In genomic region chr16:68563631-68564366, GRCh38 we compare ENCODE assay signal across 3 cellular contexts.
A peak's percentile ranks its signal among the peaks of the same experiment; 100 is the strongest.
TF ChIP-seq lines count a peak whose summit lies in the region.

No MANE protein-coding gene starts in this region.

TF ChIP-seq in GM23338, 12 proteins besides CTCF, POLR2A, EP300 and RAD21 (continues in another document):
- TF ChIP-seq EZH2phosphoT487 (IDR thresholded peaks at IDR 0.05; ENCODE audit: unreplicated experiment) (no peak), JUNB (IDR thresholded peaks at IDR 0.05; ENCODE audit: unreplicated experiment) (no peak), ZNF114 (CRISPR knock-in tag; IDR thresholded peaks at IDR 0.05) (no peak), CREB1 (CRISPR knock-in tag; IDR thresholded peaks at IDR 0.05; ENCODE audit: low read depth) (no peak)
- TF ChIP-seq, protein P1, sequence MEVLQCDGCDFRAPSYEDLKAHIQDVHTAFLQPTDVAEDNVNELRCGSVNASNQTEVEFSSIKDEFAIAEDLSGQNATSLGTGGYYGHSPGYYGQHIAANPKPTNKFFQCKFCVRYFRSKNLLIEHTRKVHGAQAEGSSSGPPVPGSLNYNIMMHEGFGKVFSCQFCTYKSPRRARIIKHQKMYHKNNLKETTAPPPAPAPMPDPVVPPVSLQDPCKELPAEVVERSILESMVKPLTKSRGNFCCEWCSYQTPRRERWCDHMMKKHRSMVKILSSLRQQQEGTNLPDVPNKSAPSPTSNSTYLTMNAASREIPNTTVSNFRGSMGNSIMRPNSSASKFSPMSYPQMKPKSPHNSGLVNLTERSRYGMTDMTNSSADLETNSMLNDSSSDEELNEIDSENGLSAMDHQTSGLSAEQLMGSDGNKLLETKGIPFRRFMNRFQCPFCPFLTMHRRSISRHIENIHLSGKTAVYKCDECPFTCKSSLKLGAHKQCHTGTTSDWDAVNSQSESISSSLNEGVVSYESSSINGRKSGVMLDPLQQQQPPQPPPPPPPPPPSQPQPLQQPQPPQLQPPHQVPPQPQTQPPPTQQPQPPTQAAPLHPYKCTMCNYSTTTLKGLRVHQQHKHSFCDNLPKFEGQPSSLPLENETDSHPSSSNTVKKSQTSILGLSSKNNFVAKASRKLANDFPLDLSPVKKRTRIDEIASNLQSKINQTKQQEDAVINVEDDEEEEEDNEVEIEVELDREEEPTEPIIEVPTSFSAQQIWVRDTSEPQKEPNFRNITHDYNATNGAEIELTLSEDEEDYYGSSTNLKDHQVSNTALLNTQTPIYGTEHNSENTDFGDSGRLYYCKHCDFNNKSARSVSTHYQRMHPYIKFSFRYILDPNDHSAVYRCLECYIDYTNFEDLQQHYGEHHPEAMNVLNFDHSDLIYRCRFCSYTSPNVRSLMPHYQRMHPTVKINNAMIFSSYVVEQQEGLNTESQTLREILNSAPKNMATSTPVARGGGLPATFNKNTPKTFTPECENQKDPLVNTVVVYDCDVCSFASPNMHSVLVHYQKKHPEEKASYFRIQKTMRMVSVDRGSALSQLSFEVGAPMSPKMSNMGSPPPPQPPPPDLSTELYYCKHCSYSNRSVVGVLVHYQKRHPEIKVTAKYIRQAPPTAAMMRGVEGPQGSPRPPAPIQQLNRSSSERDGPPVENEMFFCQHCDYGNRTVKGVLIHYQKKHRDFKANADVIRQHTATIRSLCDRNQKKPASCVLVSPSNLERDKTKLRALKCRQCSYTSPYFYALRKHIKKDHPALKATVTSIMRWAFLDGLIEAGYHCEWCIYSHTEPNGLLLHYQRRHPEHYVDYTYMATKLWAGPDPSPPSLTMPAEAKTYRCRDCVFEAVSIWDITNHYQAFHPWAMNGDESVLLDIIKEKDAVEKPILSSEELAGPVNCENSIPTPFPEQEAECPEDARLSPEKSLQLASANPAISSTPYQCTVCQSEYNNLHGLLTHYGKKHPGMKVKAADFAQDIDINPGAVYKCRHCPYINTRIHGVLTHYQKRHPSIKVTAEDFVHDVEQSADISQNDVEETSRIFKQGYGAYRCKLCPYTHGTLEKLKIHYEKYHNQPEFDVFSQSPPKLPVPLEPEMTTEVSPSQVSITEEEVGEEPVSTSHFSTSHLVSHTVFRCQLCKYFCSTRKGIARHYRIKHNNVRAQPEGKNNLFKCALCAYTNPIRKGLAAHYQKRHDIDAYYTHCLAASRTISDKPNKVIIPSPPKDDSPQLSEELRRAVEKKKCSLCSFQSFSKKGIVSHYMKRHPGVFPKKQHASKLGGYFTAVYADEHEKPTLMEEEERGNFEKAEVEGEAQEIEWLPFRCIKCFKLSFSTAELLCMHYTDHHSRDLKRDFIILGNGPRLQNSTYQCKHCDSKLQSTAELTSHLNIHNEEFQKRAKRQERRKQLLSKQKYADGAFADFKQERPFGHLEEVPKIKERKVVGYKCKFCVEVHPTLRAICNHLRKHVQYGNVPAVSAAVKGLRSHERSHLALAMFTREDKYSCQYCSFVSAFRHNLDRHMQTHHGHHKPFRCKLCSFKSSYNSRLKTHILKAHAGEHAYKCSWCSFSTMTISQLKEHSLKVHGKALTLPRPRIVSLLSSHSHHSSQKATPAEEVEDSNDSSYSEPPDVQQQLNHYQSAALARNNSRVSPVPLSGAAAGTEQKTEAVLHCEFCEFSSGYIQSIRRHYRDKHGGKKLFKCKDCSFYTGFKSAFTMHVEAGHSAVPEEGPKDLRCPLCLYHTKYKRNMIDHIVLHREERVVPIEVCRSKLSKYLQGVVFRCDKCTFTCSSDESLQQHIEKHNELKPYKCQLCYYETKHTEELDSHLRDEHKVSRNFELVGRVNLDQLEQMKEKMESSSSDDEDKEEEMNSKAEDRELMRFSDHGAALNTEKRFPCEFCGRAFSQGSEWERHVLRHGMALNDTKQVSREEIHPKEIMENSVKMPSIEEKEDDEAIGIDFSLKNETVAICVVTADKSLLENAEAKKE (CRISPR knock-in tag; IDR thresholded peaks at IDR 0.05), result no peak

TF ChIP-seq in K562, 482 proteins besides CTCF, POLR2A, EP300 and RAD21 (continues in another document):
- no peak for TF ChIP-seq GTF2E2 (tag; IDR thresholded peaks at IDR 0.05)
- no peak for TF ChIP-seq CBFA2T3 (IDR thresholded peaks at IDR 0.05)
- TF ChIP-seq, protein P2, sequence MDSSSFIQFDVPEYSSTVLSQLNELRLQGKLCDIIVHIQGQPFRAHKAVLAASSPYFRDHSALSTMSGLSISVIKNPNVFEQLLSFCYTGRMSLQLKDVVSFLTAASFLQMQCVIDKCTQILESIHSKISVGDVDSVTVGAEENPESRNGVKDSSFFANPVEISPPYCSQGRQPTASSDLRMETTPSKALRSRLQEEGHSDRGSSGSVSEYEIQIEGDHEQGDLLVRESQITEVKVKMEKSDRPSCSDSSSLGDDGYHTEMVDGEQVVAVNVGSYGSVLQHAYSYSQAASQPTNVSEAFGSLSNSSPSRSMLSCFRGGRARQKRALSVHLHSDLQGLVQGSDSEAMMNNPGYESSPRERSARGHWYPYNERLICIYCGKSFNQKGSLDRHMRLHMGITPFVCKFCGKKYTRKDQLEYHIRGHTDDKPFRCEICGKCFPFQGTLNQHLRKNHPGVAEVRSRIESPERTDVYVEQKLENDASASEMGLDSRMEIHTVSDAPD (CRISPR knock-in tag; IDR thresholded peaks at IDR 0.05), result no peak
- TF ChIP-seq, protein P3, sequence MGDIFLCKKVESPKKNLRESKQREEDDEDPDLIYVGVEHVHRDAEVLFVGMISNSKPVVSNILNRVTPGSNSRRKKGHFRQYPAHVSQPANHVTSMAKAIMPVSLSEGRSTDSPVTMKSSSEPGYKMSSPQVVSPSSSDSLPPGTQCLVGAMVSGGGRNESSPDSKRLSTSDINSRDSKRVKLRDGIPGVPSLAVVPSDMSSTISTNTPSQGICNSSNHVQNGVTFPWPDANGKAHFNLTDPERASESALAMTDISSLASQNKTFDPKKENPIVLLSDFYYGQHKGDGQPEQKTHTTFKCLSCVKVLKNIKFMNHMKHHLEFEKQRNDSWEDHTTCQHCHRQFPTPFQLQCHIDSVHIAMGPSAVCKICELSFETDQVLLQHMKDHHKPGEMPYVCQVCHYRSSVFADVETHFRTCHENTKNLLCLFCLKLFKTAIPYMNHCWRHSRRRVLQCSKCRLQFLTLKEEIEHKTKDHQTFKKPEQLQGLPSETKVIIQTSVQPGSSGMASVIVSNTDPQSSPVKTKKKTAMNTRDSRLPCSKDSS (IDR thresholded peaks at IDR 0.05; ENCODE audit: low read depth, partially characterized antibody), result peak; percentile 38
- TF ChIP-seq PURB (CRISPR knock-in tag; IDR thresholded peaks at IDR 0.05; ENCODE audit: low read depth), result no peak
- peak; percentile 93 for TF ChIP-seq ZNF75A (CRISPR knock-in tag; IDR thresholded peaks at IDR 0.05)
- TF ChIP-seq, protein P4, sequence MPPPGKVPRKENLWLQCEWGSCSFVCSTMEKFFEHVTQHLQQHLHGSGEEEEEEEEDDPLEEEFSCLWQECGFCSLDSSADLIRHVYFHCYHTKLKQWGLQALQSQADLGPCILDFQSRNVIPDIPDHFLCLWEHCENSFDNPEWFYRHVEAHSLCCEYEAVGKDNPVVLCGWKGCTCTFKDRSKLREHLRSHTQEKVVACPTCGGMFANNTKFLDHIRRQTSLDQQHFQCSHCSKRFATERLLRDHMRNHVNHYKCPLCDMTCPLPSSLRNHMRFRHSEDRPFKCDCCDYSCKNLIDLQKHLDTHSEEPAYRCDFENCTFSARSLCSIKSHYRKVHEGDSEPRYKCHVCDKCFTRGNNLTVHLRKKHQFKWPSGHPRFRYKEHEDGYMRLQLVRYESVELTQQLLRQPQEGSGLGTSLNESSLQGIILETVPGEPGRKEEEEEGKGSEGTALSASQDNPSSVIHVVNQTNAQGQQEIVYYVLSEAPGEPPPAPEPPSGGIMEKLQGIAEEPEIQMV (tag; conservative IDR thresholded peaks at IDR 0.05; ENCODE audit: low read depth), result no peak
- no peak for TF ChIP-seq ZNF232 (CRISPR knock-in tag; IDR thresholded peaks at IDR 0.05)
- TF ChIP-seq FOXP1 (CRISPR knock-in tag; IDR thresholded peaks at IDR 0.05), result no peak
- TF ChIP-seq HIVEP1 (CRISPR knock-in tag; IDR thresholded peaks at IDR 0.05), result no peak
- TF ChIP-seq ZNF780A (CRISPR knock-in tag; IDR thresholded peaks at IDR 0.05), result no peak
- no peak for TF ChIP-seq ZMIZ1 (IDR thresholded peaks at IDR 0.05; ENCODE audit: low read depth in 2 of 2, low read length in 2 of 2)

TF ChIP-seq in SK-N-SH treated with all-trans-retinoic acid at 6 μM for 48 hours, 23 proteins besides CTCF, POLR2A, EP300 and RAD21:
- no peak for TF ChIP-seq TCF4 (CRISPR knock-in tag; IDR thresholded peaks at IDR 0.05; ENCODE audit: borderline replicate concordance)
- TF ChIP-seq ISL1 (CRISPR knock-in tag; IDR thresholded peaks at IDR 0.05), result no peak
- no peak for TF ChIP-seq CREB5 (CRISPR knock-in tag; IDR thresholded peaks at IDR 0.05; ENCODE audit: low read depth)
- TF ChIP-seq ZNF8 (CRISPR knock-in tag; IDR thresholded peaks at IDR 0.05), result no peak
